ENCODE assay signal across 8 cellular contexts in genomic region chr18:59881728-59882685, GRCh38. TPM values are rescaled to one million over a fixed set of nuclear protein-coding genes. Genes with fewer than 3 reads are reported as not detected.
DNase-seq lines count a peak whose midpoint lies in the region; ATAC-seq and TF ChIP-seq lines count a peak whose summit lies in the region.

No MANE protein-coding gene starts in this region.

- DNase-seq in EL: peak; percentile 57
- DNase-seq in OCI-M2 (lab: John Stamatoyannopoulos, UW; ENCODE audit: unreplicated experiment): peak; percentile 86
- peak; percentile 78 for DNase-seq in dermis blood vessel endothelial cell
- DNase-seq in nephron progenitor cell: no peak
- DNase-seq in superior temporal gyrus (ENCODE audit: extremely low spot score): no peak

- no peaks in the 10 kb centered on the region for H3K36me3 Mint-ChIP-seq in nephron progenitor cell (ENCODE audit: low read depth)

- TF ChIP-seq CTCF in nephron progenitor cell (IDR thresholded peaks at IDR 0.05): no peak

- peaks cover 16% of the 10 kb centered on the region for H3K4me1 Mint-ChIP-seq in nephron progenitor cell

- ATAC-seq in HG02678 (IDR thresholded peaks at IDR 0.05; ENCODE audit: unreplicated experiment) (peak; percentile 53), HG03520 (IDR thresholded peaks at IDR 0.05; ENCODE audit: unreplicated experiment) (no peak), HG03469 (IDR thresholded peaks at IDR 0.05; ENCODE audit: unreplicated experiment) (no peak)

- H3K27ac Mint-ChIP-seq in nephron progenitor cell: peak overlapping the region; percentile 82

- H3K4me3 Mint-ChIP-seq in nephron progenitor cell: no peak overlapping the region

- peaks cover 10% of the 10 kb centered on the region for H3K27me3 Mint-ChIP-seq in nephron progenitor cell (ENCODE audit: low read depth, poor library complexity)

- no peaks in the 10 kb centered on the region for H3K9me3 Mint-ChIP-seq in nephron progenitor cell

RNA-seq across cellular contexts. Expression of gene PMAIP1, which starts 17.8 kb away (rescaled TPM):
- 11.7 and 14.3 TPM in 2 replicates for total RNA-seq in dermis blood vessel endothelial cell

Comparison
In these comparisons a context has a peak if more than half of its experiments do, and no peak if none do; other contexts are left out.
1. DNase-seq: peak in EL (single experiment), OCI-M2 (single experiment) and dermis blood vessel endothelial cell (single experiment); none in nephron progenitor cell (single experiment) and superior temporal gyrus (single experiment).